ENCODE assay signal across 21 cellular contexts in the genomic region with DNA sequence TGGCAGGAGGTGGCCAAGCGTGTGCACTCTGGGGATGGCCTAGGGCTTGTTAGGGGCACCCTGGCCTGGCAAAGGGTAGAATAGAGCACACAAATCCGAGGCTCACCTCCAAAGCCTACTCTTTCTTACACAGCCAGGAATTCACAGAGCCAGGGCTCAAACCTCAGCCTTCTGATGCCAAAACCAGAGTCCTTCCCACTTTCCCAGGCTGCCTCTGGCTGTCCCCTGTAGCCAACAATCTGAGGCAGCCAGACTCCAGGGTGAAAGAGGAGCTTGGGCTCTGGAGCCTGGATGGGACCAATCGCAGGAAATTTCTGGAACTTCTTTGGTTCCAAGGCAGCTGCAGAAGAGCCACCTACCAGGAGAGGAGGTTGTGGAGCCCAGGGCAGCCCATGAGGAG.
"Had no signal": no experiment of that assay in that cellular context is flagged by ENCODE, and none has a peak within 500 bp of the region (broad histone marks: within the 10 kb centered on the region; RNA-seq: fewer than 3 reads in every experiment).

No MANE protein-coding gene starts in this region.

- ATAC-seq: foreskin keratinocyte, left colon, natural killer cell, upper lobe of right lung had no signal

- H3K4me1 Mint-ChIP-seq: natural killer cell, neural crest cell had no signal

- H3K4me1 ChIP-seq: colonic mucosa, right atrium auricular region, stomach, thyroid gland, upper lobe of right lung, vagina had no signal

- H3K36me3 ChIP-seq: colonic mucosa, ovary, right atrium auricular region, stomach, thyroid gland, upper lobe of right lung, vagina had no signal

- H3K36me3 Mint-ChIP-seq: natural killer cell had no signal

- H3K4me3 ChIP-seq: colonic mucosa, ovary, right atrium auricular region, stomach, thyroid gland, upper lobe of right lung, vagina had no signal

- H3K9me3 ChIP-seq: colonic mucosa, ovary, right atrium auricular region, stomach, thyroid gland, upper lobe of right lung, vagina had no signal

- H3K27ac ChIP-seq: colonic mucosa, foreskin keratinocyte, ovary, right atrium auricular region, stomach, thyroid gland, upper lobe of right lung, vagina had no signal

- H3K27ac Mint-ChIP-seq: endodermal cell, natural killer cell had no signal

- DNase-seq: colonic mucosa; effector CD4-positive, alpha-beta T cell; endodermal cell; erythroblast; foreskin keratinocyte; head of caudate nucleus; hippocampal formation; left colon; mammary epithelial cell; natural killer cell; ovary; small intestine; stimulated activated CD4-positive, alpha-beta T cell treated with anti-CD3 and anti-CD28 coated beads, Interleukin-12 subunit alpha, Interleukin-12 subunit beta, amount 100 ng/mL, for 4 hours; stimulated activated naive CD4-positive, alpha-beta T cell; stomach; substantia nigra; thyroid gland; upper lobe of right lung had no signal

- H3K4me3 Mint-ChIP-seq: endodermal cell, natural killer cell, neural crest cell had no signal

- H3K27me3 ChIP-seq: colonic mucosa, foreskin keratinocyte, ovary, right atrium auricular region, stomach, thyroid gland, upper lobe of right lung, vagina had no signal

- H3K9me3 Mint-ChIP-seq: endodermal cell, natural killer cell, neural crest cell had no signal
